12 cellular contexts compared by ENCODE assay signal in the genomic region with DNA sequence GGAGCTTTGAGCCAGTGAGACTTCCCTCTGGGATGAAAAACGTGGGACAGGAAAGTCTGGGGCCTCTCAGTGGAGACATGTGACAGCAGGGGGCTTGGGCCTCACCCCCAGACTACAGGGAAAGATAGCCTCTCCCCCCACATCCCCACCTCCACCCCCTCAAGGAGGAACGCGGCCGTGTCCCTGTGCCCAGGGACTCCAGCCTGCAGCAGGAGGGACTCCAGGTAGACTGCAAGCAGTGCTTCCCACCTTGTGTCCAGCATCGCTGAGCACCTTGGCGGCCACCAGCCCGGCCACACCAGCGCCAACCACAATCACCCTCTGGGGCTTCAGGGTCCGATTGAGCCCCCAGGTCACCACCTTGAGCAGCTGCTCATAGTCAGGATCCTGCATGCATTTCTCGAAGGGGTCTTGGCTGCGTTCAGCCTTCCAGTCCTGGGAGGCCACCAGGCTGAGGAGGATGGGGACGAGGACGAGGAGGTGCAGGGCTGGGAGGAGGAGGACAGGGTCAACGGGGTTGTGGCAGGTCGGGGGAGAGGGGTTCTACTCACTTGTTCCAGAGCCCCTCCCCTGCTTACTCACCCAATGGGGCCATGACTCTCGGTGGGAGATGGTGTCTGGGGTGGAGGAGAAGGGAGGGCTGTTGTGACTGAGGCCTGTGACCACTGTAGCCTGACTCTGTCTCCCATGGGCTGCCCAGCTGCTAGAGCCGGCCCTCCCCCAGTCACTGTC. TPM values are rescaled to one million over a fixed set of nuclear protein-coding genes. Genes with fewer than 3 reads are reported as not detected.
A peak's percentile ranks its signal among the peaks of the same experiment; 100 is the strongest.
DNase-seq lines count a peak whose midpoint lies in the region; ATAC-seq and TF ChIP-seq lines count a peak whose summit lies in the region.
"Had no signal": no experiment of that assay in that cellular context is flagged by ENCODE, and none has a peak within 500 bp of the region (broad histone marks: within the 10 kb centered on the region; RNA-seq: fewer than 3 reads in every experiment).

No MANE protein-coding gene starts in this region.

- intact Hi-C loops in CD14-positive monocyte (cut with micrococcal nuclease), result no loop called here

- DNase-seq in CD14-positive monocyte (ENCODE audit: low spot score), result no peak
- DNase-seq in GM10248 (ENCODE audit: extremely low spot score), result peak; percentile 48
- peak in 1 of 3 donors; percentile 23 for DNase-seq in T-helper 17 cell
- DNase-seq in effector memory CD8-positive, alpha-beta T cell, result no peak
- no peak for DNase-seq in NK-92 treated with Interleukin-12 subunit alpha and Interleukin-12 subunit beta, amount 100 ng/mL, for 24 hours (lab: John Stamatoyannopoulos, UW)
- DNase-seq in kidney glomerular epithelial cell (lab: John Stamatoyannopoulos, UW), result no peak
- no peak for DNase-seq in globus pallidus (ENCODE audit: low spot score)
- no peak for DNase-seq in AG08395 (ENCODE audit: low spot score)
- DNase-seq: effector CD4-positive, alpha-beta T cell; foreskin melanocyte; GOT3 had no signal

- H3K36me3 Mint-ChIP-seq in CD14-positive monocyte, result peaks cover 3 to 15% of the 10 kb centered on the region in 2 donors
- H3K36me3 Mint-ChIP-seq in T-helper 17 cell (ENCODE audit: low read depth), result peaks cover 3% of the 10 kb centered on the region
- peaks cover under 1% of the 10 kb centered on the region for H3K36me3 Mint-ChIP-seq in effector memory CD8-positive, alpha-beta T cell (ENCODE audit: insufficient read depth)

- CTCF ChIA-PET in GM10248 (lab: Yijun Ruan, JAX), result interaction anchor here (0.7 to 3.1 kb wide), 4 partner anchors 14 to 32 kb away, joined by 3 to 15 read pairs (median 4); no protein-coding TSS in a partner anchor

- POLR2A ChIA-PET in GM10248 (lab: Yijun Ruan, JAX), result interaction anchor here (1.2 kb wide), 1 partner anchor 14 kb away, joined by 4 read pairs; no protein-coding TSS in a partner anchor

- H3K4me3 Mint-ChIP-seq in CD14-positive monocyte (peak overlapping the region; percentile 76 to 87), T-helper 17 cell (peak overlapping the region; percentile 96)
- peak overlapping the region; percentile 74 to 86 for H3K4me3 Mint-ChIP-seq in effector memory CD8-positive, alpha-beta T cell

- ATAC-seq in T-helper 17 cell, result no peak
- no peak for ATAC-seq in effector memory CD8-positive, alpha-beta T cell (replicated peaks)

- H3K9me3 Mint-ChIP-seq in CD14-positive monocyte, result peaks cover 0 to 4% (median 0%) of the 10 kb centered on the region in 7 donors
- no peaks in the 10 kb centered on the region for H3K9me3 Mint-ChIP-seq in effector memory CD8-positive, alpha-beta T cell

- H3K4me1 Mint-ChIP-seq in CD14-positive monocyte, result peaks cover 48% of the 10 kb centered on the region
- peaks cover 52% of the 10 kb centered on the region for H3K4me1 Mint-ChIP-seq in T-helper 17 cell
- H3K4me1 Mint-ChIP-seq in effector memory CD8-positive, alpha-beta T cell (ENCODE audit: low read depth in 2 of 2), result peaks cover 24 to 53% of the 10 kb centered on the region in 2 donors

- TF ChIP-seq CTCF in CD14-positive monocyte (IDR thresholded peaks at IDR 0.05) (no peak), GM10248 (IDR thresholded peaks at IDR 0.05; ENCODE audit: control extremely low read depth, extremely low read depth, low read depth, missing control alignments) (no peak)

- H3K27me3 Mint-ChIP-seq in CD14-positive monocyte (ENCODE audit: low read depth in 3 of 3), result peaks cover 20 to 32% (median 22%) of the 10 kb centered on the region in 3 donors
- no peaks in the 10 kb centered on the region for H3K27me3 Mint-ChIP-seq in T-helper 17 cell
- no peaks in the 10 kb centered on the region for H3K27me3 Mint-ChIP-seq in effector memory CD8-positive, alpha-beta T cell

- H3K27ac Mint-ChIP-seq in CD14-positive monocyte (peak overlapping the region; percentile 97 to 100 (median 99)), T-helper 17 cell (peak overlapping the region; percentile 100)
- peak overlapping the region; percentile 98 to 99 for H3K27ac Mint-ChIP-seq in effector memory CD8-positive, alpha-beta T cell

- H3K9me3 ChIP-seq in T-helper 17 cell (ENCODE audit: control insufficient read depth, low read length, poor library complexity, severe bottlenecking), result no peaks in the 10 kb centered on the region

RNA-seq across cellular contexts. Expression of gene IL4I1, which starts 1.0 kb away (rescaled TPM):
- 1 to 10 TPM; 7.0 to 7.6 TPM for polyA plus RNA-seq in CD14-positive monocyte
- 100 to 1,000 TPM in 1 of 2 donors, 10 to 100 TPM in 1; 47.8 to 107 TPM for total RNA-seq in T-helper 17 cell
- total RNA-seq: temporal lobe had no signal

RNA-seq across cellular contexts. Expression of gene TBC1D17, which starts 18.2 kb away (rescaled TPM):
- 1 to 10 TPM; 3.1 to 4.5 TPM for polyA plus RNA-seq in CD14-positive monocyte
- total RNA-seq in T-helper 17 cell, result 10 to 100 TPM; 44.1 to 57.3 TPM

RNA-seq across cellular contexts. Expression of gene AKT1S1, which starts 18.6 kb away (rescaled TPM):
- 1 to 10 TPM; 5.4 to 6.6 TPM for polyA plus RNA-seq in CD14-positive monocyte
- total RNA-seq in T-helper 17 cell, result 10 to 100 TPM; 19.2 to 33.8 TPM

RNA-seq across cellular contexts. Expression of gene PNKP, which starts 28.4 kb away (rescaled TPM):
- 10 to 100 TPM; 23.0 to 30.2 TPM for polyA plus RNA-seq in CD14-positive monocyte
- total RNA-seq in T-helper 17 cell, result 100 to 1,000 TPM; 170 to 196 TPM

RNA-seq across cellular contexts. Expression of gene ATF5, which starts 33.3 kb away (rescaled TPM):
- polyA plus RNA-seq in CD14-positive monocyte, result 1 to 10 TPM; 5.8 to 6.0 TPM
- 10 to 100 TPM; 31.8 to 36.0 TPM for total RNA-seq in T-helper 17 cell
